In genomic region chr4:184939978-184940377, GRCh38 we compare ENCODE assay signal across 21 cellular contexts.
"Had no signal": no experiment of that assay in that cellular context is flagged by ENCODE, and none has a peak within 500 bp of the region (broad histone marks: within the 10 kb centered on the region; RNA-seq: fewer than 3 reads in every experiment).

No MANE protein-coding gene starts in this region.

- H3K27ac ChIP-seq: SJSA1, SK-N-MC had no signal

- H3K9me3 ChIP-seq: SJSA1 had no signal

- H3K27me3 ChIP-seq: SJSA1 had no signal

- DNase-seq: Karpas-422, KG1, MM.1S, NCI-H1092 treated with DMSO at 0.1 percent for 48 hours, NCI-H1436, NCI-H187, NCI-H2029, NCI-H2081 treated with DMSO at 0.1 percent for 48 hours, NCI-H2171, NCI-H226, NCI-H446, NCI-H510A, NCI-H524 treated with DMSO at 0.1 percent for 48 hours, NCI-H69, NCI-H774, Right ventricle myocardium superior, RPMI8226, SIG-M5 had no signal

- H3K4me1 ChIP-seq: SJSA1 had no signal

- FAIRE-seq: RCC 7860 had no signal

- H3K36me3 ChIP-seq: SJSA1 had no signal

- H3K4me3 ChIP-seq: SJSA1, SK-N-MC had no signal
